ENCODE assay signal across 8 cellular contexts in the genomic region with DNA sequence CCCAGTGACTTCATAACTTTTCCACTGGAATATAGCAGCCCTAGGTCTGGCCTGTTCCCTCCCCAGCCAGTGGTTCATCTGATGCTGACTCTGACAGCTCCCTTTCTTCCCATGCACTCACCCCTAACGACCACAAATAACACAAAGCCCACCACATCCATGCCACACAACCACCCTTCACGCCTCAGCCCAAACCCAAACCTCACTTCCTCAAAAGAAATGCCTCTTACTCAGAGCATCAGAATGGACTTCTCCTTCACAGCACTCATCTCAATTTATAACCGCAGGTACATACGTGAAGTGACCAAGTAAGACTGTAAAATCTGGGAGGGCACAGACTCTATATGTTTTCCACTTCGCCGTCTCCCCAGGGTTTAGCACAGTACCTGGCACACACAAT. TPM values are rescaled to one million over a fixed set of nuclear protein-coding genes. Genes with fewer than 3 reads are reported as not detected.
A peak's percentile ranks its signal among the peaks of the same experiment; 100 is the strongest.
DNase-seq lines count a peak whose midpoint lies in the region; ATAC-seq lines count a peak whose summit lies in the region.

No MANE protein-coding gene starts in this region.

- peaks cover 40% of the 10 kb centered on the region for H3K36me3 Mint-ChIP-seq in activated CD4-positive, alpha-beta memory T cell treated with anti-CD3 and anti-CD28 coated beads, Interleukin-2, amount 10 ng/mL, durations not matched to agents 7 days and 5 days (ENCODE audit: low read depth)

- ATAC-seq in GM18868 (IDR thresholded peaks at IDR 0.05; ENCODE audit: unreplicated experiment) (no peak), GM21528 (IDR thresholded peaks at IDR 0.05; ENCODE audit: low FRiP score, unreplicated experiment) (no peak)

- no peaks in the 10 kb centered on the region for H3K27me3 Mint-ChIP-seq in activated CD4-positive, alpha-beta memory T cell treated with anti-CD3 and anti-CD28 coated beads, Interleukin-2, amount 10 ng/mL, durations not matched to agents 7 days and 5 days

- DNase-seq in stimulated activated CD4-positive, alpha-beta T cell treated with anti-CD3 and anti-CD28 coated beads, Interleukin-15, amount 100 ng/mL, for 24 hours, result peak; percentile 24
- no peak for DNase-seq in stimulated activated CD4-positive, alpha-beta T cell treated with anti-CD3 and anti-CD28 coated beads, Interleukin-4, amount 100 ng/mL, for 1 hour
- DNase-seq in activated CD4-positive, alpha-beta memory T cell treated with anti-CD3 and anti-CD28 coated beads, Interleukin-2, amount 10 ng/mL, durations not matched to agents 7 days and 5 days, result peak; percentile 66
- DNase-seq in germinal center (ENCODE audit: low spot score), result peak; percentile 41
- peak; percentile 18 for DNase-seq in stimulated activated CD4-positive, alpha-beta T cell treated with anti-CD3 and anti-CD28 coated beads, Interleukin-4, amount 100 ng/mL, for 24 hours
- DNase-seq in G401 (ENCODE audit: low spot score), result no peak

- CTCF ChIA-PET in activated CD4-positive, alpha-beta memory T cell treated with anti-CD3 and anti-CD28 coated beads, Interleukin-2, amount 10 ng/mL, durations not matched to agents 7 days and 5 days (lab: Charles Lee), result interaction anchor here (0.6 to 3.7 kb wide), 9 partner anchors 8 to 695 kb away, joined by 3 to 15 read pairs (median 5); a partner anchor contains a TSS

- peak overlapping the region; percentile 95 for H3K4me3 Mint-ChIP-seq in activated CD4-positive, alpha-beta memory T cell treated with anti-CD3 and anti-CD28 coated beads, Interleukin-2, amount 10 ng/mL, durations not matched to agents 7 days and 5 days

- no peaks in the 10 kb centered on the region for H3K9me3 Mint-ChIP-seq in activated CD4-positive, alpha-beta memory T cell treated with anti-CD3 and anti-CD28 coated beads, Interleukin-2, amount 10 ng/mL, durations not matched to agents 7 days and 5 days

- peak overlapping the region; percentile 99 for H3K27ac Mint-ChIP-seq in activated CD4-positive, alpha-beta memory T cell treated with anti-CD3 and anti-CD28 coated beads, Interleukin-2, amount 10 ng/mL, durations not matched to agents 7 days and 5 days

- in situ Hi-C loops in G401 (cut with HindIII; ENCODE audit: low sequenced_read_pairs), result no loop called here

- POLR2A ChIA-PET in activated CD4-positive, alpha-beta memory T cell treated with anti-CD3 and anti-CD28 coated beads, Interleukin-2, amount 10 ng/mL, durations not matched to agents 7 days and 5 days (lab: Charles Lee), result interaction anchor here (0.7 to 3.1 kb wide), 16 partner anchors 10 to 699 kb away, joined by 3 to 53 read pairs (median 6); a partner anchor contains a TSS

- H3K4me1 Mint-ChIP-seq in activated CD4-positive, alpha-beta memory T cell treated with anti-CD3 and anti-CD28 coated beads, Interleukin-2, amount 10 ng/mL, durations not matched to agents 7 days and 5 days, result peaks cover 55% of the 10 kb centered on the region

RNA-seq across cellular contexts. Expression of a gene that starts 1.1 kb away (rescaled TPM):
- 10 to 100 TPM; 19.4 to 19.7 TPM for total RNA-seq in activated CD4-positive, alpha-beta memory T cell treated with anti-CD3 and anti-CD28 coated beads, Interleukin-2, amount 10 ng/mL, durations not matched to agents 7 days and 5 days
- total RNA-seq in G401 (2014; rRNA removed; shearing (Covaris generic)), result 21.7 and 23.3 TPM in 2 replicates

RNA-seq across cellular contexts. Expression of a gene that starts 32.8 kb away (rescaled TPM):
- total RNA-seq in activated CD4-positive, alpha-beta memory T cell treated with anti-CD3 and anti-CD28 coated beads, Interleukin-2, amount 10 ng/mL, durations not matched to agents 7 days and 5 days, result 10 to 100 TPM; 34.6 to 35.0 TPM
- 29.8 and 46.4 TPM in 2 replicates for total RNA-seq in G401 (2014; rRNA removed; shearing (Covaris generic))

Comparison
In these comparisons a context has a peak if more than half of its experiments do, and no peak if none do; other contexts are left out.
1. DNase-seq: peak in stimulated activated CD4-positive, alpha-beta T cell treated with anti-CD3 and anti-CD28 coated beads, Interleukin-15, amount 100 ng/mL, for 24 hours (single experiment), activated CD4-positive, alpha-beta memory T cell treated with anti-CD3 and anti-CD28 coated beads, Interleukin-2, amount 10 ng/mL, durations not matched to agents 7 days and 5 days (single experiment), germinal center (single experiment) and stimulated activated CD4-positive, alpha-beta T cell treated with anti-CD3 and anti-CD28 coated beads, Interleukin-4, amount 100 ng/mL, for 24 hours (single experiment); none in stimulated activated CD4-positive, alpha-beta T cell treated with anti-CD3 and anti-CD28 coated beads, Interleukin-4, amount 100 ng/mL, for 1 hour (single experiment) and G401 (single experiment).